Comparison of ENCODE assay signal across 8 cellular contexts in the genomic region with DNA sequence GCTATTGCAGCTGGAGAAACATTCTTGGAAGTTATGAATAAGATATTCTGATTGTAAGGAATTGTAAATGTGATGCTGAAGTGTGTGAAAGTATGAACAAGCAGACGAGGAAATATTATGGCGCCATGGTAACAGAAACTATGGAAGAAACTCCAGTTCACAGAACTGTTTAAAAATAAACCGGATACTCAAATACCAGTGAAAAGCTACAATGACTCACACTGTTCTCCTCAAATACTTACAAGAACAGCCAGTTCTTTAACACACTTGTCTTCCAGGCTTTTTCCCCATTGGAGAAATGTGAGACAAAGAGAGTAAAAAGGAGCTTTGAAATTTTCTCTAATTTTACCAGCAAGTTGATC.
A peak's percentile ranks its signal among the peaks of the same experiment; 100 is the strongest.
DNase-seq lines count a peak whose midpoint lies in the region; ATAC-seq and TF ChIP-seq lines count a peak whose summit lies in the region.

No MANE protein-coding gene starts in this region.

- TF ChIP-seq CTCF in AG09309 (IDR thresholded peaks at IDR 0.05; ENCODE audit: control insufficient read depth, insufficient read depth, low read depth, low read length, missing control alignments) = no peak
- no peak for TF ChIP-seq CTCF in left lung (IDR thresholded peaks at IDR 0.05)
- no peak for TF ChIP-seq CTCF in testis (IDR thresholded peaks at IDR 0.05)

- no peak overlapping the region for H2BK15ac ChIP-seq in neuronal stem cell (ENCODE audit: low read length)

- no peak overlapping the region for H2BK120ac ChIP-seq in neuronal stem cell (ENCODE audit: low read depth, low read length)

- no peak overlapping the region for H2BK12ac ChIP-seq in neuronal stem cell (ENCODE audit: low read length)

- H3K27me3 ChIP-seq in HUES48 (ENCODE audit: control insufficient read depth, insufficient read depth, low read length) (no peaks in the 10 kb centered on the region), left lung (no peaks in the 10 kb centered on the region), testis (no peaks in the 10 kb centered on the region), neuronal stem cell (ENCODE audit: control insufficient read depth in 3 of 3, insufficient read depth in 3 of 3, low read depth in 1 of 3, low read length in 3 of 3) (no peaks in the 10 kb centered on the region)

- H3K14ac ChIP-seq in neuronal stem cell (ENCODE audit: low read length) = no peak overlapping the region

- no peak for TF ChIP-seq POLR2A in testis (IDR thresholded peaks at IDR 0.05)

- WGBS in testis, 2 donors = 28 to 29% methylated on average over 3 of the region's 3 CpGs
- no CpG with 5 or more reads among the region's 3 CpGs for WGBS in neuronal stem cell (ENCODE audit: extremely low coverage in 2 of 2, insufficient read length in 2 of 2, insufficient replicate concordance in 1 of 2), 2 donors

- no peak overlapping the region for H4K91ac ChIP-seq in neuronal stem cell (ENCODE audit: low read depth, low read length, poor library complexity)

- peaks cover 4% of the 10 kb centered on the region; the same call in 1 of the 2 replicates for H3K4me1 ChIP-seq in HUES48 (ENCODE audit: control insufficient read depth, insufficient read depth, low read length)
- H3K4me1 ChIP-seq in left lung = peaks cover 72 to 100% of the 10 kb centered on the region in 2 donors
- peaks cover 63% of the 10 kb centered on the region for H3K4me1 ChIP-seq in testis
- peaks cover 30 to 33% of the 10 kb centered on the region in 2 donors for H3K4me1 ChIP-seq in neuronal stem cell (ENCODE audit: control insufficient read depth in 2 of 2, insufficient read depth in 1 of 2, low read depth in 1 of 2, low read length in 2 of 2)

- DNase-seq in AG09309 (ENCODE audit: low read depth) = peak; percentile 80
- peak; percentile 63 for DNase-seq in brain pericyte (ENCODE audit: low read depth, low spot score)
- DNase-seq in left lung = no peak
- no peak for DNase-seq in testis
- DNase-seq in neuronal stem cell (ENCODE audit: low spot score) = no peak
- no peak for DNase-seq in NCI-H510A treated with DMSO at 0.1 percent for 48 hours (lab: John Stamatoyannopoulos, UW)

- H4K8ac ChIP-seq in neuronal stem cell (ENCODE audit: low read depth, low read length) = no peak overlapping the region

- H3K4me3 ChIP-seq in AG09309 (ENCODE audit: control insufficient read depth, low read depth, low read length) (no peak overlapping the region; the same call in none of the 2 replicates), HUES48 (ENCODE audit: low read depth, low read length) (no peak overlapping the region), left lung (no peak overlapping the region), testis (peak overlapping the region in 1 of 2 donors; percentile 1), neuronal stem cell (ENCODE audit: low read length in 2 of 2) (no peak overlapping the region)

- H3K23ac ChIP-seq in neuronal stem cell (ENCODE audit: low read depth, low read length, poor library complexity) = no peak overlapping the region

- intact Hi-C loops in left lung (cut with DNase I) = no loop called here
- intact Hi-C loops in testis (cut with DNase I; ENCODE audit: low total_unique reads) = no loop called here

- H3K9ac ChIP-seq in HUES48 (ENCODE audit: low read depth, low read length) (no peak overlapping the region), neuronal stem cell (ENCODE audit: low read depth, low read length, poor library complexity) (no peak overlapping the region)

- H2AFZ ChIP-seq in neuronal stem cell (ENCODE audit: low read length) = no peak overlapping the region

- H3K9me3 ChIP-seq in HUES48 (ENCODE audit: control insufficient read depth, insufficient read depth, low read length) (no peaks in the 10 kb centered on the region), left lung (no peaks in the 10 kb centered on the region), testis (no peaks in the 10 kb centered on the region), neuronal stem cell (replicated peaks in 1 of 2; ENCODE audit: control insufficient read depth in 2 of 2, insufficient read depth in 1 of 2, low read depth in 1 of 2, low read length in 2 of 2) (no peaks in the 10 kb centered on the region)

- no peak overlapping the region for H2BK5ac ChIP-seq in neuronal stem cell (ENCODE audit: low read length)

- H3K27ac ChIP-seq in HUES48 (ENCODE audit: low read depth, low read length) (peak overlapping the region; percentile 3), left lung (peak overlapping the region; percentile 91 to 92), testis (peak overlapping the region; percentile 56 to 83), neuronal stem cell (replicated peaks; ENCODE audit: low read length) (no peak overlapping the region)

- ATAC-seq in left lung (peak; percentile 61), GM18519 (IDR thresholded peaks at IDR 0.05; ENCODE audit: low FRiP score, unreplicated experiment) (no peak)

- no peaks in the 10 kb centered on the region for H3K36me3 ChIP-seq in HUES48 (ENCODE audit: control insufficient read depth, insufficient read depth, low read length)
- no peaks in the 10 kb centered on the region for H3K36me3 ChIP-seq in left lung
- H3K36me3 ChIP-seq in testis (ENCODE audit: low read depth, missing control alignments) = no peaks in the 10 kb centered on the region
- peaks cover 0 to 6% of the 10 kb centered on the region in 2 donors for H3K36me3 ChIP-seq in neuronal stem cell (replicated peaks in 1 of 2; ENCODE audit: control insufficient read depth in 2 of 2, insufficient read depth in 2 of 2, low read length in 2 of 2)

- no peak overlapping the region for H2AK5ac ChIP-seq in neuronal stem cell (ENCODE audit: low read depth, low read length)

- no peak overlapping the region for H3K4me2 ChIP-seq in neuronal stem cell (ENCODE audit: insufficient read depth, low read length, poor library complexity, severe bottlenecking)

- peaks cover 5% of the 10 kb centered on the region for H3K79me1 ChIP-seq in neuronal stem cell (ENCODE audit: low read depth, low read length)

- H3K18ac ChIP-seq in neuronal stem cell (ENCODE audit: low read length) = no peak overlapping the region

- H3K4ac ChIP-seq in neuronal stem cell (ENCODE audit: low read length) = no peak overlapping the region

Comparison
In these comparisons a context has a peak if more than half of its experiments do, and no peak if none do; other contexts are left out.
1. DNase-seq: peak in AG09309 (single experiment) and brain pericyte (single experiment); none in left lung (0 of 2), testis (single experiment), neuronal stem cell (single experiment) and NCI-H510A treated with DMSO at 0.1 percent for 48 hours (single experiment).